Comparison of ENCODE assay signal across 9 cellular contexts in genomic region chr17:72465191-72466024, GRCh38.
DNase-seq lines count a peak whose midpoint lies in the region; ATAC-seq, FAIRE-seq and TF ChIP-seq lines count a peak whose summit lies in the region.
"Had no signal": no experiment of that assay in that cellular context is flagged by ENCODE, and none has a peak within 500 bp of the region (broad histone marks: within the 10 kb centered on the region; RNA-seq: fewer than 3 reads in every experiment).

No MANE protein-coding gene starts in this region.

- no peaks in the 10 kb centered on the region for H3K27me3 ChIP-seq in HepG2 (ENCODE audit: control insufficient read depth in 1 of 2, insufficient read depth in 2 of 2, low read length in 2 of 2)

- peak overlapping the region; percentile 7 to 64 (median 43); a peak in 5 of 6 replicates for H3K4me3 ChIP-seq in HepG2 (replicated peaks in 1 of 3; ENCODE audit: insufficient read depth in 1 of 3, low read depth in 2 of 3, low read length in 3 of 3)

- H3K27ac Mint-ChIP-seq in natural killer cell, result no peak overlapping the region
- H3K27ac Mint-ChIP-seq in activated CD8-positive, alpha-beta T cell treated with anti-CD3 and anti-CD28 coated beads, Interleukin-2, amount 10 ng/mL, durations not matched to agents 7 days and 5 days, result no peak overlapping the region
- H3K27ac Mint-ChIP-seq: T-helper 1 cell treated with Interleukin-12 subunit alpha and Interleukin-12 subunit beta and Interleukin-4 antibody, amounts not matched to agents 30 μg/mL and 1 μg/mL, for 36 hours had no signal

- H3K79me2 ChIP-seq in HepG2 (ENCODE audit: insufficient read depth, low read length), result peaks cover 94% of the 10 kb centered on the region

- peak overlapping the region; percentile 70 for H3K27ac ChIP-seq in HepG2 (ENCODE audit: extremely low read length, insufficient read depth, low read length)

- H3K4me1 Mint-ChIP-seq in natural killer cell, result no peaks in the 10 kb centered on the region
- no peaks in the 10 kb centered on the region for H3K4me1 Mint-ChIP-seq in activated CD8-positive, alpha-beta T cell treated with anti-CD3 and anti-CD28 coated beads, Interleukin-2, amount 10 ng/mL, durations not matched to agents 7 days and 5 days (ENCODE audit: low read depth)

- H3K4me3 Mint-ChIP-seq in natural killer cell, result no peak overlapping the region
- no peak overlapping the region for H3K4me3 Mint-ChIP-seq in activated CD8-positive, alpha-beta T cell treated with anti-CD3 and anti-CD28 coated beads, Interleukin-2, amount 10 ng/mL, durations not matched to agents 7 days and 5 days
- H3K4me3 Mint-ChIP-seq: T-helper 1 cell treated with Interleukin-12 subunit alpha and Interleukin-12 subunit beta and Interleukin-4 antibody, amounts not matched to agents 30 μg/mL and 1 μg/mL, for 36 hours had no signal

- H3K9me3 ChIP-seq in HepG2 (ENCODE audit: low read length), result no peaks in the 10 kb centered on the region

- H3K36me3 ChIP-seq in HepG2 (replicated peaks in 1 of 2; ENCODE audit: control insufficient read depth in 1 of 2, insufficient read depth in 2 of 2, low read length in 2 of 2), result no peaks in the 10 kb centered on the region

- TF ChIP-seq EP300 in HepG2 (IDR thresholded peaks at IDR 0.05; ENCODE audit: low read depth in 2 of 2, low read length in 2 of 2), result peak; percentile 41 to 66; a peak in 2 of 4 replicates
- TF ChIP-seq EP300 in HepG2 (CRISPR knock-in tag; IDR thresholded peaks at IDR 0.05; ENCODE audit: borderline replicate concordance), result no peak

- peaks cover 98% of the 10 kb centered on the region for H3K4me1 ChIP-seq in HepG2 (ENCODE audit: insufficient read depth, low read length)

- WGBS in HepG2 (ENCODE audit: low lambda C conversion rate), result 38% methylated on average over 18 of the region's 18 CpGs

- H2AFZ ChIP-seq in HepG2 (ENCODE audit: low read length), result no peak overlapping the region

- peak overlapping the region; percentile 73 for H3K9ac ChIP-seq in HepG2 (ENCODE audit: insufficient read depth, low read depth, low read length)

- CTCF ChIA-PET in HepG2 (lab: Yijun Ruan, JAX; ENCODE audit: low intra/inter-chr PET ratio, low total read pairs), result no interaction called here
- CTCF ChIA-PET in activated CD8-positive, alpha-beta T cell treated with anti-CD3 and anti-CD28 coated beads, Interleukin-2, amount 10 ng/mL, durations not matched to agents 7 days and 5 days (lab: Charles Lee), result no interaction called here

- H3K36me3 Mint-ChIP-seq in natural killer cell, result no peaks in the 10 kb centered on the region
- no peaks in the 10 kb centered on the region for H3K36me3 Mint-ChIP-seq in activated CD8-positive, alpha-beta T cell treated with anti-CD3 and anti-CD28 coated beads, Interleukin-2, amount 10 ng/mL, durations not matched to agents 7 days and 5 days (ENCODE audit: low read depth)

- no peak for TF ChIP-seq CTCF in HepG2 (CRISPR knock-in tag; IDR thresholded peaks at IDR 0.05)
- no peak for TF ChIP-seq CTCF in natural killer cell (IDR thresholded peaks at IDR 0.05)

- H3K27me3 Mint-ChIP-seq in natural killer cell (ENCODE audit: low read depth in 2 of 2), result no peaks in the 10 kb centered on the region
- H3K27me3 Mint-ChIP-seq in activated CD8-positive, alpha-beta T cell treated with anti-CD3 and anti-CD28 coated beads, Interleukin-2, amount 10 ng/mL, durations not matched to agents 7 days and 5 days (ENCODE audit: low read depth), result no peaks in the 10 kb centered on the region

- peak in 1 of 2 experiments; percentile 48; a peak in 1 of 4 replicates for TF ChIP-seq POLR2A in HepG2 (IDR thresholded peaks at IDR 0.05; ENCODE audit: insufficient read depth in 1 of 2, low read depth in 2 of 2, low read length in 2 of 2)

- TF ChIP-seq RAD21 in HepG2 (CRISPR knock-in tag; IDR thresholded peaks at IDR 0.05), result peak; percentile 12; the same call in 1 of the 2 replicates

- ATAC-seq in HG03108 (IDR thresholded peaks at IDR 0.05; ENCODE audit: unreplicated experiment) (peak; percentile 31), HepG2 (peak; percentile 98), natural killer cell (no peak), HG02623 (IDR thresholded peaks at IDR 0.05; ENCODE audit: unreplicated experiment) (no peak)
- ATAC-seq in activated CD8-positive, alpha-beta T cell treated with anti-CD3 and anti-CD28 coated beads, Interleukin-2, amount 10 ng/mL, durations not matched to agents 7 days and 5 days, result no peak

- DNase-seq in GM18507 (ENCODE audit: extremely low spot score, insufficient read length, low read depth), result peak; percentile 43
- peak; percentile 79 to 94 for DNase-seq in SW 1271 (lab: John Stamatoyannopoulos, UW)
- DNase-seq in HepG2 (ENCODE audit: low spot score), result peak; percentile 89
- no peak for DNase-seq in NCI-H187 (lab: John Stamatoyannopoulos, UW)
- no peak for DNase-seq in natural killer cell
- no peak for DNase-seq in activated CD8-positive, alpha-beta T cell treated with anti-CD3 and anti-CD28 coated beads, Interleukin-2, amount 10 ng/mL, durations not matched to agents 7 days and 5 days

- H3K4me2 ChIP-seq in HepG2 (ENCODE audit: low read depth, low read length), result peak overlapping the region; percentile 96

- intact Hi-C loops in HepG2 (cut with micrococcal nuclease; ENCODE audit: unreplicated experiment), result loop anchor here (5.0 kb wide), 1 partner anchor 43 kb away; no protein-coding TSS in a partner anchor
- intact Hi-C loops in natural killer cell (cut with micrococcal nuclease), result no loop called here

- peak; percentile 60 for FAIRE-seq in GM18507 (lab: Jason Lieb, UNC)
- peak; percentile 56 for FAIRE-seq in HepG2 (lab: Jason Lieb, UNC)

- in situ Hi-C loops in HepG2 (cut with HindIII; ENCODE audit: extremely low pct_ligation_motif_present, low pct_unique_long_range_greater_than_20kb), result no loop called here

- H4K20me1 ChIP-seq in HepG2 (ENCODE audit: insufficient read depth, low read length), result no peaks in the 10 kb centered on the region

- BruUV-seq in HepG2 (replicated peaks; lab: Mats Ljungman, UMichigan), result no TSS peak

- POLR2A ChIA-PET in HepG2 (lab: Yijun Ruan, JAX), result interaction anchor here (0.8 to 4.0 kb wide), 21 partner anchors 10 to 344 kb away, joined by 3 to 60 read pairs (median 4); partner anchors contain the start of gene SOX9
- POLR2A ChIA-PET in activated CD8-positive, alpha-beta T cell treated with anti-CD3 and anti-CD28 coated beads, Interleukin-2, amount 10 ng/mL, durations not matched to agents 7 days and 5 days (lab: Charles Lee), result no interaction called here

- no peaks in the 10 kb centered on the region for H3K9me3 Mint-ChIP-seq in natural killer cell
- H3K9me3 Mint-ChIP-seq in activated CD8-positive, alpha-beta T cell treated with anti-CD3 and anti-CD28 coated beads, Interleukin-2, amount 10 ng/mL, durations not matched to agents 7 days and 5 days (ENCODE audit: insufficient read depth), result no peaks in the 10 kb centered on the region
- H3K9me3 Mint-ChIP-seq: T-helper 1 cell treated with Interleukin-12 subunit alpha and Interleukin-12 subunit beta and Interleukin-4 antibody, amounts not matched to agents 30 μg/mL and 1 μg/mL, for 36 hours had no signal

TF ChIP-seq in HepG2, 621 proteins besides CTCF, POLR2A, EP300 and RAD21 (continues in another document):
- TF ChIP-seq ZBTB42 (CRISPR knock-in tag; IDR thresholded peaks at IDR 0.05) (no peak), SIX4 (CRISPR knock-in tag; IDR thresholded peaks at IDR 0.05) (no peak), AKAP8 (CRISPR knock-in tag; IDR thresholded peaks at IDR 0.05) (no peak), ZC3H4 (CRISPR knock-in tag; IDR thresholded peaks at IDR 0.05; ENCODE audit: borderline replicate concordance) (no peak), ZNF770 (CRISPR knock-in tag; IDR thresholded peaks at IDR 0.05) (no peak), ATM (IDR thresholded peaks at IDR 0.05; ENCODE audit: borderline replicate concordance) (no peak), KDM5B (CRISPR knock-in tag; IDR thresholded peaks at IDR 0.05; ENCODE audit: borderline replicate concordance) (0 out of 2 replicates have a peak, but pooled peaks have one; percentile 24), MLXIP (CRISPR knock-in tag; IDR thresholded peaks at IDR 0.05; ENCODE audit: borderline replicate concordance) (no peak), DMAP1 (CRISPR knock-in tag; IDR thresholded peaks at IDR 0.05) (no peak)

Comparison
In these comparisons a context has a peak if more than half of its experiments do, and no peak if none do; other contexts are left out.
1. DNase-seq: peak in GM18507 (single experiment), SW 1271 (2 of 2) and HepG2 (single experiment); none in NCI-H187 (0 of 2), natural killer cell (single experiment) and activated CD8-positive, alpha-beta T cell treated with anti-CD3 and anti-CD28 coated beads, Interleukin-2, amount 10 ng/mL, durations not matched to agents 7 days and 5 days (single experiment).
2. ATAC-seq: peak in HG03108 (single experiment) and HepG2 (single experiment); none in natural killer cell (0 of 3), HG02623 (single experiment) and activated CD8-positive, alpha-beta T cell treated with anti-CD3 and anti-CD28 coated beads, Interleukin-2, amount 10 ng/mL, durations not matched to agents 7 days and 5 days (single experiment).